25 cellular contexts compared by ENCODE assay signal in the genomic region with DNA sequence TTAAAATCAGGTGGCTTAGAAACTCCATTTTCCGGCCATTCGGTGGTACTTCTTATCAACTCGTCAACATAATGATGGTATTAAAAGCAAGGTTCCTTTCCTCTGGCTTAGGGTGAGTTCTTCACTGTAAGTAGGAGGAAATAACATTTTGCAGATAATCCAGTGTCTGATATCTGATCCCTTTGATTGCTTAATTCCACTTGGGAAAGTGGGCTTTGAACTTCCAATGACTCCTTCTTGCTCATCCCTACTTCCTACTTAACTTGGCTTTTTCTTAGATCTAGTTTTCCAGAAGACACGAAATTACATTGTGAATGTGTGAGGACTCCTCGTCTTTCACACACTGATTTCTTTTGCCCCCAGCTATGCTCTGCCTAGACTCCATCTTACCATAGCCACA. TPM values are rescaled to one million over a fixed set of nuclear protein-coding genes. Genes with fewer than 3 reads are reported as not detected.
DNase-seq lines count a peak whose midpoint lies in the region; ATAC-seq lines count a peak whose summit lies in the region.
"Had no signal": no experiment of that assay in that cellular context is flagged by ENCODE, and none has a peak within 500 bp of the region (broad histone marks: within the 10 kb centered on the region; RNA-seq: fewer than 3 reads in every experiment).

No MANE protein-coding gene starts in this region.

- peaks cover 14% of the 10 kb centered on the region for H3K4me1 ChIP-seq in ACC112 (ENCODE audit: control insufficient read depth, insufficient read depth, low read length, unreplicated experiment)

- H3K36me3 ChIP-seq in ACC112 (ENCODE audit: insufficient read depth, low read length), result no peaks in the 10 kb centered on the region

- H3K27ac Mint-ChIP-seq in T-helper 17 cell, result no peak overlapping the region
- H3K27ac Mint-ChIP-seq: activated CD4-positive, alpha-beta memory T cell treated with anti-CD3 and anti-CD28 coated beads, Interleukin-2, amount 10 ng/mL, durations not matched to agents 7 days and 5 days; HFFc6 had no signal

- intact Hi-C loops in left colon (cut with DNase I, micrococcal nuclease), result no loop called here

- peaks cover 4% of the 10 kb centered on the region for H3K4me1 Mint-ChIP-seq in T-helper 17 cell
- H3K4me1 Mint-ChIP-seq: activated CD4-positive, alpha-beta memory T cell treated with anti-CD3 and anti-CD28 coated beads, Interleukin-2, amount 10 ng/mL, durations not matched to agents 7 days and 5 days had no signal

- no peak for ATAC-seq in T-helper 17 cell
- no peak for ATAC-seq in GM18909 (IDR thresholded peaks at IDR 0.05; ENCODE audit: poor library complexity, unreplicated experiment)
- no peak for ATAC-seq in left colon
- ATAC-seq in HG02970 (IDR thresholded peaks at IDR 0.05; ENCODE audit: low FRiP score, unreplicated experiment), result no peak

- H3K27me3 ChIP-seq in ACC112 (ENCODE audit: insufficient read depth, low read length), result no peaks in the 10 kb centered on the region
- H3K27me3 ChIP-seq: dorsolateral prefrontal cortex had no signal

- H3K4me3 Mint-ChIP-seq in T-helper 17 cell, result peak overlapping the region; percentile 21
- H3K4me3 Mint-ChIP-seq: activated CD4-positive, alpha-beta memory T cell treated with anti-CD3 and anti-CD28 coated beads, Interleukin-2, amount 10 ng/mL, durations not matched to agents 7 days and 5 days; HFFc6 had no signal

- no peak overlapping the region for H2AFZ ChIP-seq in ACC112 (ENCODE audit: low read length, unreplicated experiment)

- no peaks in the 10 kb centered on the region for H3K9me3 ChIP-seq in T-helper 17 cell (ENCODE audit: control insufficient read depth, low read length, poor library complexity, severe bottlenecking)

- H3K36me3 Mint-ChIP-seq in T-helper 17 cell (ENCODE audit: low read depth), result peaks cover 8% of the 10 kb centered on the region

- no peaks in the 10 kb centered on the region for H3K79me2 ChIP-seq in ACC112 (ENCODE audit: control insufficient read depth, insufficient read depth, low read length, unreplicated experiment)

- H3K4me3 ChIP-seq in ACC112 (ENCODE audit: low read depth, low read length), result no peak overlapping the region
- H3K4me3 ChIP-seq: dorsolateral prefrontal cortex had no signal

- H3K27me3 Mint-ChIP-seq in T-helper 17 cell, result no peaks in the 10 kb centered on the region
- H3K27me3 Mint-ChIP-seq: activated CD4-positive, alpha-beta memory T cell treated with anti-CD3 and anti-CD28 coated beads, Interleukin-2, amount 10 ng/mL, durations not matched to agents 7 days and 5 days had no signal

- H3K27ac ChIP-seq in ACC112 (ENCODE audit: low read depth, low read length), result peak overlapping the region; percentile 43; the same call in 1 of the 2 replicates

- peak; percentile 36 for DNase-seq in EH (ENCODE audit: low read depth)
- no peak for DNase-seq in T-helper 17 cell
- peak; percentile 61 for DNase-seq in fibroblast of peridontal ligament (ENCODE audit: extremely low read depth)
- no peak for DNase-seq in left colon
- DNase-seq in nucleus accumbens (lab: John Stamatoyannopoulos, UW), result no peak
- DNase-seq: activated CD4-positive, alpha-beta memory T cell treated with anti-CD3 and anti-CD28 coated beads, Interleukin-2, amount 10 ng/mL, durations not matched to agents 7 days and 5 days; activated CD4-positive, CD25-positive, alpha-beta regulatory T cell; activated naive CD4-positive, alpha-beta T cell treated with Interleukin-2 at 50 U/mL for 16 hours; GF-D8; HFFc6; Kasumi-1; NCI-H2107; NCI-H510A treated with DMSO at 0.1 percent for 48 hours; Right ventricle myocardium superior; stimulated activated CD4-positive, alpha-beta T cell treated with anti-CD3 and anti-CD28 coated beads, Interleukin-2, amount 100 ng/mL, for 48 hours; stimulated activated naive CD4-positive, alpha-beta T cell; T1000 had no signal

RNA-seq across cellular contexts. Expression of a gene that starts 31.5 kb away (rescaled TPM):
- total RNA-seq in T-helper 17 cell, result 10 to 100 TPM; 12.6 to 15.5 TPM
- total RNA-seq in left colon, result 10 to 100 TPM in 1 of 2 donors, 1 to 10 TPM in 1; 7.3 to 11.9 TPM

RNA-seq across cellular contexts. Expression of a gene that starts 32.0 kb away (rescaled TPM):
- total RNA-seq in T-helper 17 cell (10 to 100 TPM; 17.3 to 17.9 TPM), left colon (10 to 100 TPM; 10.6 to 10.8 TPM)

RNA-seq across cellular contexts. Expression of a gene that starts 55.8 kb away (rescaled TPM):
- not detected for total RNA-seq in T-helper 17 cell
- not detected for total RNA-seq in left colon
- total RNA-seq: activated CD4-positive, alpha-beta memory T cell treated with anti-CD3 and anti-CD28 coated beads, Interleukin-2, amount 10 ng/mL, durations not matched to agents 7 days and 5 days; dorsolateral prefrontal cortex; frontal cortex; HFFc6; kidney epithelial cell; lung microvascular endothelial cell; pulmonary artery endothelial cell; Right ventricle myocardium superior had no signal

Comparison
In these comparisons a context has a peak if more than half of its experiments do, and no peak if none do; other contexts are left out.
1. DNase-seq: peak in EH (single experiment) and fibroblast of peridontal ligament (single experiment); none in T-helper 17 cell (0 of 3), left colon (0 of 2) and nucleus accumbens (0 of 56).